8 cellular contexts compared by ENCODE assay signal in genomic region chr15:45162771-45163507, GRCh38. TPM values are rescaled to one million over a fixed set of nuclear protein-coding genes. Genes with fewer than 3 reads are reported as not detected.
DNase-seq lines count a peak whose midpoint lies in the region; ATAC-seq and TF ChIP-seq lines count a peak whose summit lies in the region.

No MANE protein-coding gene starts in this region.

- peaks cover 46% of the 10 kb centered on the region for H3K36me3 Mint-ChIP-seq in activated T-helper 17 cell treated with anti-CD3 and anti-CD28 coated beads, Interleukin-2, amount 50 U/mL, for 72 hours (ENCODE audit: low read depth)

- H3K36me3 ChIP-seq in neutrophil (no peaks in the 10 kb centered on the region), thoracic aorta (no peaks in the 10 kb centered on the region)

- in situ Hi-C loops in KBM-7 (cut with MboI; ENCODE audit: low pct_unique_long_range_greater_than_20kb, low sequenced_read_pairs), result loop anchor here (25.0 kb wide), 1 partner anchor 449 kb away; no protein-coding TSS in a partner anchor

- peaks cover 7% of the 10 kb centered on the region for H3K4me1 Mint-ChIP-seq in activated T-helper 17 cell treated with anti-CD3 and anti-CD28 coated beads, Interleukin-2, amount 50 U/mL, for 72 hours

- no peak overlapping the region for H3K4me3 Mint-ChIP-seq in activated T-helper 17 cell treated with anti-CD3 and anti-CD28 coated beads, Interleukin-2, amount 50 U/mL, for 72 hours

- H3K4me1 ChIP-seq in neutrophil (ENCODE audit: control insufficient read depth in 1 of 2, insufficient read depth in 1 of 2, low read depth in 1 of 2, low read length in 1 of 2) (peaks cover 0 to 9% of the 10 kb centered on the region in 2 experiments), thoracic aorta (ENCODE audit: control insufficient read depth in 1 of 2, low read depth in 2 of 2) (peaks cover 0 to 28% of the 10 kb centered on the region in 2 donors)

- TF ChIP-seq CTCF in neutrophil (IDR thresholded peaks at IDR 0.05), result peak; percentile 34
- peak; percentile 76 for TF ChIP-seq CTCF in thoracic aorta (IDR thresholded peaks at IDR 0.05)

- H3K27me3 Mint-ChIP-seq in activated T-helper 17 cell treated with anti-CD3 and anti-CD28 coated beads, Interleukin-2, amount 50 U/mL, for 72 hours, result no peaks in the 10 kb centered on the region

- no peaks in the 10 kb centered on the region for H3K9me3 Mint-ChIP-seq in activated T-helper 17 cell treated with anti-CD3 and anti-CD28 coated beads, Interleukin-2, amount 50 U/mL, for 72 hours

- H3K9me3 ChIP-seq in neutrophil (no peaks in the 10 kb centered on the region), thoracic aorta (no peaks in the 10 kb centered on the region)

- H3K27ac Mint-ChIP-seq in activated T-helper 17 cell treated with anti-CD3 and anti-CD28 coated beads, Interleukin-2, amount 50 U/mL, for 72 hours, result peak overlapping the region; percentile 68

- H3K4me3 ChIP-seq in neutrophil (ENCODE audit: low read depth in 1 of 2, low read length in 1 of 2) (no peak overlapping the region), thoracic aorta (no peak overlapping the region)

- peak; percentile 28 to 45 (median 34) for DNase-seq in activated CD4-positive, CD25-positive, alpha-beta regulatory T cell (lab: John Stamatoyannopoulos, UW)
- no peak for DNase-seq in activated CD4-positive, CD25-positive, alpha-beta regulatory T cell treated with anti-CD3 and anti-CD28 coated beads, Interleukin-2, amount 50 U/mL, for 72 hours
- peak; percentile 89 for DNase-seq in KBM-7
- peak; percentile 83 for DNase-seq in RKO (ENCODE audit: low spot score)
- DNase-seq in fibroblast of the conjunctiva (ENCODE audit: low read depth), result peak; percentile 69
- peak; percentile 45 for DNase-seq in thoracic aorta (ENCODE audit: low spot score)

- ATAC-seq in activated T-helper 17 cell treated with anti-CD3 and anti-CD28 coated beads, Interleukin-2, amount 50 U/mL, for 72 hours (replicated peaks), result no peak
- peak; percentile 75 for ATAC-seq in thoracic aorta (ENCODE audit: insufficient number of reproducible peaks, low FRiP score, low read depth)

- H3K27me3 ChIP-seq in neutrophil (no peaks in the 10 kb centered on the region), thoracic aorta (replicated peaks; ENCODE audit: insufficient read depth) (no peaks in the 10 kb centered on the region)

- H3K27ac ChIP-seq in neutrophil (no peak overlapping the region), thoracic aorta (no peak overlapping the region)

RNA-seq across cellular contexts. Expression of gene SHF, which starts 24.8 kb away (rescaled TPM):
- total RNA-seq in activated T-helper 17 cell treated with anti-CD3 and anti-CD28 coated beads, Interleukin-2, amount 50 U/mL, for 72 hours, result 100 to 1,000 TPM in 1 of 2 donors, 1 to 10 TPM in 1; 2.7 to 111 TPM
- total RNA-seq in thoracic aorta, result 10 to 100 TPM; 15.1 to 18.7 TPM

RNA-seq across cellular contexts. Expression of gene DUOX1, which starts 33.1 kb away (rescaled TPM):
- total RNA-seq in activated T-helper 17 cell treated with anti-CD3 and anti-CD28 coated beads, Interleukin-2, amount 50 U/mL, for 72 hours, result under 1 TPM; 0.06 to 0.42 TPM
- total RNA-seq in thoracic aorta, result under 1 TPM; 0.56 to 0.68 TPM

RNA-seq across cellular contexts. Expression of gene DUOXA1, which starts 33.3 kb away (rescaled TPM):
- total RNA-seq in activated T-helper 17 cell treated with anti-CD3 and anti-CD28 coated beads, Interleukin-2, amount 50 U/mL, for 72 hours, result under 1 TPM in 1 of 2 donors, not detected in 1; 0.58 TPM
- total RNA-seq in thoracic aorta, result 1 to 10 TPM in 1 of 2 donors, not detected in 1; 6.8 TPM

RNA-seq across cellular contexts. Expression of gene DUOXA2, which starts 48.8 kb away (rescaled TPM):
- under 1 TPM in 1 of 2 donors, not detected in 1; 0.13 TPM for total RNA-seq in activated T-helper 17 cell treated with anti-CD3 and anti-CD28 coated beads, Interleukin-2, amount 50 U/mL, for 72 hours
- not detected for total RNA-seq in thoracic aorta

RNA-seq across cellular contexts. Expression of gene DUOX2, which starts 49.0 kb away (rescaled TPM):
- under 1 TPM in 1 of 2 donors, not detected in 1; 0.21 TPM for total RNA-seq in activated T-helper 17 cell treated with anti-CD3 and anti-CD28 coated beads, Interleukin-2, amount 50 U/mL, for 72 hours
- under 1 TPM in 1 of 2 donors, not detected in 1; 0.42 TPM for total RNA-seq in thoracic aorta
